ENCODE assay signal across 13 cellular contexts in the genomic region with DNA sequence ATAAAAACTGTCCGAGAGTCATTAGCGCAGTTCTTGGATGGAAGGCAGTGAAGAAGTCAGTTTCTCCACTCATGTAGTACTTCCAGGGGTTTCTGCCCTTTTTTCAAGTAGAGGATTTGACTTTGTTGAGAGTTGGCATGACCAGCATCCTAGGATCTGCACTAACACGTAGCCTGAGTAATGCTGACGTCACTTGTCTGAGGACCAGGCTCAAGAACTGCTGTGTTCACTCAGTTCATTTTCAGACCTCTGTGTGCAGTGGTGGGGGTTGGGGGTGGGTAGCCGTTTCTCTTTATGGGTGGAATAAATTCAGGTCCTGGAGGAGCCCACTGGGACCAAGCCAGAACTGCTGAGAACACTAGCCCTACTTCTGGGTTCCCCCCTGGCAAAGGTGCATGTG. TPM values are rescaled to one million over a fixed set of nuclear protein-coding genes. Genes with fewer than 3 reads are reported as not detected.
A peak's percentile ranks its signal among the peaks of the same experiment; 100 is the strongest.
DNase-seq lines count a peak whose midpoint lies in the region; ATAC-seq, FAIRE-seq and TF ChIP-seq lines count a peak whose summit lies in the region.
"Had no signal": no experiment of that assay in that cellular context is flagged by ENCODE, and none has a peak within 500 bp of the region (broad histone marks: within the 10 kb centered on the region; RNA-seq: fewer than 3 reads in every experiment).

No MANE protein-coding gene starts in this region.

- no peak for ATAC-seq in naive thymus-derived CD8-positive, alpha-beta T cell
- ATAC-seq in GM21447 (IDR thresholded peaks at IDR 0.05; ENCODE audit: unreplicated experiment): no peak
- no peak for ATAC-seq in GM18907 (IDR thresholded peaks at IDR 0.05; ENCODE audit: unreplicated experiment)
- ATAC-seq in HG02610 (IDR thresholded peaks at IDR 0.05; ENCODE audit: unreplicated experiment): no peak
- ATAC-seq: activated CD4-positive, CD25-positive, alpha-beta regulatory T cell treated with anti-CD3 and anti-CD28 coated beads, Interleukin-2, amount 50 U/mL, for 24 hours; lower lobe of right lung had no signal

- H3K27me3 Mint-ChIP-seq in naive thymus-derived CD8-positive, alpha-beta T cell: no peaks in the 10 kb centered on the region
- H3K27me3 Mint-ChIP-seq: IgD-negative memory B cell had no signal

- DNase-seq in AG08395 (ENCODE audit: low spot score) (peak; percentile 33), HPDE6-E6E7 (ENCODE audit: extremely low spot score) (peak; percentile 39), dorsolateral prefrontal cortex (peak in 1 of 10 donors; percentile 41), GM12891 (ENCODE audit: insufficient read length, low spot score) (no peak)
- DNase-seq in naive thymus-derived CD8-positive, alpha-beta T cell: no peak
- DNase-seq: lower lobe of right lung, upper lobe of left lung had no signal

- TF ChIP-seq POLR2A in GM12891 (IDR thresholded peaks at IDR 0.05; ENCODE audit: low read depth, low read length): no peak

- peak overlapping the region in 1 of 10 donors; percentile 9 for H3K4me3 Mint-ChIP-seq in naive thymus-derived CD8-positive, alpha-beta T cell
- H3K4me3 Mint-ChIP-seq: IgD-negative memory B cell had no signal

- no peak for FAIRE-seq in GM12891 (lab: Jason Lieb, UNC)
- FAIRE-seq: endometrium had no signal

- peak overlapping the region in 42 of 59 donors; percentile 2 to 97 (median 65) for H3K27ac ChIP-seq in dorsolateral prefrontal cortex
- H3K27ac ChIP-seq: lower lobe of right lung had no signal

- peaks cover 60 to 93% (median 88%) of the 10 kb centered on the region in 4 donors for H3K4me1 Mint-ChIP-seq in naive thymus-derived CD8-positive, alpha-beta T cell

- POLR2A ChIA-PET in naive thymus-derived CD8-positive, alpha-beta T cell (lab: Charles Lee): interaction anchor here (1.7 kb wide), 1 partner anchor 10 kb away, joined by 4 read pairs; no protein-coding TSS in a partner anchor

- peak overlapping the region in 9 of 10 donors; percentile 72 to 96 (median 87) for H3K27ac Mint-ChIP-seq in naive thymus-derived CD8-positive, alpha-beta T cell
- H3K27ac Mint-ChIP-seq: IgD-negative memory B cell had no signal

- intact Hi-C loops in dorsolateral prefrontal cortex (cut with DNase I): loop anchor here in 1 of 2 donors (5.0 kb wide), 2 partner anchors 54 to 76 kb away; a partner anchor contains a TSS

- TF ChIP-seq CTCF in dorsolateral prefrontal cortex (IDR thresholded peaks at IDR 0.05 in 54 of 56, conservative IDR thresholded peaks at IDR 0.05 in 2 of 56; ENCODE audit: low read depth in 1 of 56, partially characterized antibody in 56 of 56): no peak

- H3K27me3 ChIP-seq in dorsolateral prefrontal cortex: no peaks in the 10 kb centered on the region
- H3K27me3 ChIP-seq: upper lobe of left lung had no signal

- H3K4me3 ChIP-seq in dorsolateral prefrontal cortex: no peak overlapping the region
- H3K4me3 ChIP-seq: lower lobe of right lung, upper lobe of left lung had no signal

- H3K9me3 Mint-ChIP-seq in naive thymus-derived CD8-positive, alpha-beta T cell: no peaks in the 10 kb centered on the region
- H3K9me3 Mint-ChIP-seq: IgD-negative memory B cell had no signal

- peaks cover 0 to 44% (median 2%) of the 10 kb centered on the region in 3 donors for H3K36me3 Mint-ChIP-seq in naive thymus-derived CD8-positive, alpha-beta T cell

TF ChIP-seq in GM12891, 5 proteins besides CTCF, POLR2A, EP300 and RAD21:
- TF ChIP-seq SPI1 (IDR thresholded peaks at IDR 0.05; ENCODE audit: low read depth, low read length): no peak
- no peak for TF ChIP-seq PAX5 (IDR thresholded peaks at IDR 0.05; ENCODE audit: insufficient read depth, low read length, severe bottlenecking)
- TF ChIP-seq POLR2AphosphoS5 (IDR thresholded peaks at IDR 0.05; ENCODE audit: low read depth, low read length): no peak
- TF ChIP-seq TAF1 (IDR thresholded peaks at IDR 0.05; ENCODE audit: low read depth, low read length): no peak
- no peak for TF ChIP-seq POU2F2 (IDR thresholded peaks at IDR 0.05; ENCODE audit: low read depth, low read length)

RNA-seq across cellular contexts. Expression of a gene that starts 53.3 kb away (rescaled TPM):
- 100 to 1,000 TPM in 5 of 120 experiments, 10 to 100 TPM in 115; 22.1 to 132 (median 50.4) TPM for total RNA-seq in dorsolateral prefrontal cortex
- 100 to 1,000 TPM; 107 to 112 TPM for total RNA-seq in naive thymus-derived CD8-positive, alpha-beta T cell
- 100 to 1,000 TPM; 170 to 193 (median 181) TPM for polyA plus RNA-seq in naive thymus-derived CD8-positive, alpha-beta T cell
- 91.7 TPM for polyA plus RNA-seq in GM12891 (2012; ENCODE audit: low read depth, missing spikeins)

RNA-seq across cellular contexts. Expression of a gene that starts 53.3 kb away (rescaled TPM):
- total RNA-seq in dorsolateral prefrontal cortex: 100 to 1,000 TPM in 1 of 120 experiments, 10 to 100 TPM in 119; 11.1 to 102 (median 27.3) TPM
- total RNA-seq in naive thymus-derived CD8-positive, alpha-beta T cell: 10 to 100 TPM; 31.9 to 32.7 TPM
- polyA plus RNA-seq in naive thymus-derived CD8-positive, alpha-beta T cell: 1 to 10 TPM; 1.7 to 2.1 (median 1.9) TPM
- 3.3 TPM for polyA plus RNA-seq in GM12891 (2012; ENCODE audit: low read depth, missing spikeins)

Comparison
In these comparisons a context has a peak if more than half of its experiments do, and no peak if none do; other contexts are left out.
1. DNase-seq: peak in AG08395 (single experiment) and HPDE6-E6E7 (single experiment); none in naive thymus-derived CD8-positive, alpha-beta T cell (0 of 10) and GM12891 (single experiment).